Comparison of ENCODE assay signal across 11 cellular contexts in genomic region chr3:58383904-58384303, GRCh38. TPM values are rescaled to one million over a fixed set of nuclear protein-coding genes. Genes with fewer than 3 reads are reported as not detected.
DNase-seq lines count a peak whose midpoint lies in the region; ATAC-seq, FAIRE-seq and TF ChIP-seq lines count a peak whose summit lies in the region.
"Had no signal": no experiment of that assay in that cellular context is flagged by ENCODE, and none has a peak within 500 bp of the region (broad histone marks: within the 10 kb centered on the region; RNA-seq: fewer than 3 reads in every experiment).

No MANE protein-coding gene starts in this region.

- TF ChIP-seq CTCF in fibroblast of mammary gland (conservative IDR thresholded peaks at IDR 0.05; ENCODE audit: control insufficient read depth, insufficient read depth, low read depth, low read length) = no peak
- TF ChIP-seq CTCF in retinal pigment epithelial cell (conservative IDR thresholded peaks at IDR 0.05; ENCODE audit: low read depth, low read length) = no peak
- no peak for TF ChIP-seq CTCF in D721Med (IDR thresholded peaks at IDR 0.05; ENCODE audit: insufficient read depth, missing control alignments)

- H3K27me3 ChIP-seq in SJCRH30 = no peaks in the 10 kb centered on the region
- H3K27me3 ChIP-seq: heart right ventricle had no signal

- no peak for ATAC-seq in HG02870 (IDR thresholded peaks at IDR 0.05; ENCODE audit: unreplicated experiment)

- H3K4me3 ChIP-seq in SJCRH30 (no peak overlapping the region), fibroblast of mammary gland (ENCODE audit: control insufficient read depth, low read depth, low read length) (no peak overlapping the region), retinal pigment epithelial cell (ENCODE audit: low read length) (no peak overlapping the region)
- H3K4me3 ChIP-seq: heart right ventricle had no signal

- DNase-seq in ELR (ENCODE audit: low read depth) (peak; percentile 98), SJCRH30 (peak; percentile 57 to 72), fibroblast of mammary gland (ENCODE audit: low read depth) (peak; percentile 99), retinal pigment epithelial cell (ENCODE audit: low read depth) (peak; percentile 99), NOMO-1 treated with dmso at 0.1 percent for 144 hours (lab: John Stamatoyannopoulos, UW; ENCODE audit: unreplicated experiment) (no peak), T-helper 9 cell (no peak), D721Med (ENCODE audit: insufficient read length, low spot score) (no peak)
- DNase-seq: heart right ventricle; NCI-H1105; stimulated activated CD4-positive, alpha-beta T cell treated with anti-CD3 and anti-CD28 coated beads, Interleukin-1b, Interleukin-23, amount 100 ng/mL, for 48 hours had no signal

- no peak for FAIRE-seq in D721Med (lab: Jason Lieb, UNC)

- peaks cover 15% of the 10 kb centered on the region for H3K4me1 ChIP-seq in SJCRH30

- peak overlapping the region; percentile 52 for H3K27ac ChIP-seq in SJCRH30

- H3K9me3 ChIP-seq in SJCRH30 (replicated peaks) = no peaks in the 10 kb centered on the region
- H3K9me3 ChIP-seq: heart right ventricle had no signal

- H3K36me3 ChIP-seq in SJCRH30 = no peaks in the 10 kb centered on the region

RNA-seq across cellular contexts. Expression of gene PDHB, which starts 49.7 kb away (rescaled TPM):
- 60.4 and 63.7 TPM in 2 replicates for total RNA-seq in SJCRH30 (2014; rRNA removed; shearing (Covaris generic))

RNA-seq across cellular contexts. Expression of gene PXK, which starts 51.2 kb away (rescaled TPM):
- 11.9 and 12.9 TPM in 2 replicates for total RNA-seq in SJCRH30 (2014; rRNA removed; shearing (Covaris generic))

Comparison
In these comparisons a context has a peak if more than half of its experiments do, and no peak if none do; other contexts are left out.
1. DNase-seq: peak in ELR (single experiment), SJCRH30 (2 of 2), fibroblast of mammary gland (single experiment) and retinal pigment epithelial cell (single experiment); none in NOMO-1 treated with dmso at 0.1 percent for 144 hours (single experiment), T-helper 9 cell (single experiment) and D721Med (single experiment).